8 cellular contexts compared by ENCODE assay signal in the genomic region with DNA sequence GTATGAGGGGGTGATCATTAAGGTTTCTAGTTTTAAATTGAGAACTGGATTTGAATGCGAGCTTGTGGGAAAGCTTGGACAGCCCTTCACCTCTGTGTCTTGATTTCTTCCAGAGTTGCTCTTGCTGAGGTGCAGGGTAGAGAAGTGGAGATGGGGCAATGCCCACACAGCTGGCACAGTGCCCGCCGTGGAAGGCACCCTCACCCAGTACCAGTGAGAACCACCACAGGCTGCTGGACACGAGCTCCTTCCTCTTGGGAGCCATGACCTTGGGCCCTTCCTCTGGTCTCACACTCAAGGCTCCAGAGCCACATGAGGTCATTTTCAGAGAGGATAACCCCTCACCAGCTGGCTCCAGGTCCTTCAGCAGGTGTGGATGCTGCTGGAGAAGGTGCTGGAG.
"Had no signal": no experiment of that assay in that cellular context is flagged by ENCODE, and none has a peak within 500 bp of the region (broad histone marks: within the 10 kb centered on the region; RNA-seq: fewer than 3 reads in every experiment).

No MANE protein-coding gene starts in this region.

- H3K9ac ChIP-seq: KMS-11 had no signal

- H3K4me3 Mint-ChIP-seq: IgD-negative memory B cell had no signal

- H3K27me3 Mint-ChIP-seq: IgD-negative memory B cell had no signal

- H3K27ac ChIP-seq: HL-60, KMS-11 had no signal

- DNase-seq: IMR-90, KBM-7, KG1 had no signal

- H3K4me3 ChIP-seq: K562 had no signal

- H3K36me3 Mint-ChIP-seq: IgD-negative memory B cell had no signal

- H3K27ac Mint-ChIP-seq: IgD-negative memory B cell had no signal

- H3K4me2 ChIP-seq: KMS-11 had no signal

- ATAC-seq: HepG2, K562 had no signal
